Comparison of ENCODE assay signal across 18 cellular contexts in genomic region chr7:105647591-105647990, GRCh38.
A peak's percentile ranks its signal among the peaks of the same experiment; 100 is the strongest.
DNase-seq lines count a peak whose midpoint lies in the region; ATAC-seq lines count a peak whose summit lies in the region.
"Had no signal": no experiment of that assay in that cellular context is flagged by ENCODE, and none has a peak within 500 bp of the region (broad histone marks: within the 10 kb centered on the region; RNA-seq: fewer than 3 reads in every experiment).

No MANE protein-coding gene starts in this region.

- CTCF ChIA-PET in activated CD4-positive, alpha-beta memory T cell treated with anti-CD3 and anti-CD28 coated beads for 36 hours (lab: Charles Lee) = interaction anchor here (1.4 to 3.1 kb wide), 3 partner anchors 9 to 395 kb away, joined by 4 to 16 read pairs (median 6); no protein-coding TSS in a partner anchor

- no peaks in the 10 kb centered on the region for H3K9me3 Mint-ChIP-seq in activated CD4-positive, alpha-beta memory T cell treated with anti-CD3 and anti-CD28 coated beads for 36 hours

- DNase-seq in stimulated activated CD4-positive, alpha-beta T cell treated with anti-CD3 and anti-CD28 coated beads, Interleukin-1b, Interleukin-23, amount 100 ng/mL, for 48 hours = peak; percentile 15
- DNase-seq in stimulated activated CD4-positive, alpha-beta T cell treated with anti-CD3 and anti-CD28 coated beads, Interleukin-12 subunit alpha, Interleukin-12 subunit beta, amount 100 ng/mL, for 4 hours = no peak
- DNase-seq in NCI-H187 treated with DMSO at 0.1 percent for 48 hours (lab: John Stamatoyannopoulos, UW) (peak; percentile 59), SJCRH30 (peak; percentile 19 to 35), HPDE6-E6E7 (ENCODE audit: extremely low spot score) (no peak)
- DNase-seq in activated CD4-positive, alpha-beta memory T cell treated with anti-CD3 and anti-CD28 coated beads for 36 hours = no peak
- DNase-seq in stimulated activated naive CD8-positive, alpha-beta T cell treated with anti-CD3 and anti-CD28 coated beads, Interleukin-15, Interleukin-2, amounts not matched to agents 100 U/mL and 50 U/mL, for 24 hours = no peak
- DNase-seq: activated gamma-delta T cell; dermis blood vessel endothelial cell; H7; heart right ventricle; kidney; NCI-H1436 treated with DMSO at 0.1 percent for 48 hours; stimulated activated naive CD4-positive, alpha-beta T cell treated with Interleukin-2 at 50 U/mL for 16 hours had no signal

- ATAC-seq in HG03097 (IDR thresholded peaks at IDR 0.05; ENCODE audit: low FRiP score, unreplicated experiment) = no peak
- no peak for ATAC-seq in stimulated activated naive CD8-positive, alpha-beta T cell treated with anti-CD3 and anti-CD28 coated beads, Interleukin-15, Interleukin-2, amounts not matched to agents 100 U/mL and 50 U/mL, for 24 hours
- ATAC-seq: GM12878 had no signal

- H3K36me3 Mint-ChIP-seq in activated CD4-positive, alpha-beta memory T cell treated with anti-CD3 and anti-CD28 coated beads for 36 hours = peaks cover 7% of the 10 kb centered on the region

- no peak overlapping the region for H3K27ac ChIP-seq in SJCRH30
- H3K27ac ChIP-seq: esophagus muscularis mucosa, heart right ventricle, skin epidermis had no signal

- peaks cover 12% of the 10 kb centered on the region for H3K4me1 Mint-ChIP-seq in activated CD4-positive, alpha-beta memory T cell treated with anti-CD3 and anti-CD28 coated beads for 36 hours (ENCODE audit: low read depth)

- no peaks in the 10 kb centered on the region for H3K27me3 Mint-ChIP-seq in activated CD4-positive, alpha-beta memory T cell treated with anti-CD3 and anti-CD28 coated beads for 36 hours

- no peak overlapping the region for H3K27ac Mint-ChIP-seq in activated CD4-positive, alpha-beta memory T cell treated with anti-CD3 and anti-CD28 coated beads for 36 hours

- intact Hi-C loops in activated CD4-positive, alpha-beta memory T cell treated with anti-CD3 and anti-CD28 coated beads for 36 hours (cut with micrococcal nuclease) = no loop called here

- POLR2A ChIA-PET in activated CD4-positive, alpha-beta memory T cell treated with anti-CD3 and anti-CD28 coated beads for 36 hours (lab: Charles Lee) = interaction anchor here (0.6 kb wide), 1 partner anchor 77 kb away, joined by 4 read pairs; no protein-coding TSS in a partner anchor

- no peak overlapping the region for H3K4me3 Mint-ChIP-seq in activated CD4-positive, alpha-beta memory T cell treated with anti-CD3 and anti-CD28 coated beads for 36 hours

- peaks cover 4% of the 10 kb centered on the region; the same call in 1 of the 2 replicates for H3K4me1 ChIP-seq in SJCRH30

- H3K27me3 ChIP-seq in SJCRH30 = no peaks in the 10 kb centered on the region
- H3K27me3 ChIP-seq: esophagus muscularis mucosa, heart right ventricle had no signal

- H3K4me3 ChIP-seq in SJCRH30 = no peak overlapping the region
- H3K4me3 ChIP-seq: esophagus muscularis mucosa, GM12878, heart right ventricle, skin epidermis had no signal

- H3K9me3 ChIP-seq in SJCRH30 (replicated peaks) = no peaks in the 10 kb centered on the region
- H3K9me3 ChIP-seq: esophagus muscularis mucosa, heart right ventricle had no signal

- no peaks in the 10 kb centered on the region for H3K36me3 ChIP-seq in SJCRH30

Comparison
In these comparisons a context has a peak if more than half of its experiments do, and no peak if none do; other contexts are left out.
1. DNase-seq: peak in stimulated activated CD4-positive, alpha-beta T cell treated with anti-CD3 and anti-CD28 coated beads, Interleukin-1b, Interleukin-23, amount 100 ng/mL, for 48 hours (single experiment), NCI-H187 treated with DMSO at 0.1 percent for 48 hours (single experiment) and SJCRH30 (2 of 2); none in stimulated activated CD4-positive, alpha-beta T cell treated with anti-CD3 and anti-CD28 coated beads, Interleukin-12 subunit alpha, Interleukin-12 subunit beta, amount 100 ng/mL, for 4 hours (single experiment), activated CD4-positive, alpha-beta memory T cell treated with anti-CD3 and anti-CD28 coated beads for 36 hours (single experiment), HPDE6-E6E7 (single experiment) and stimulated activated naive CD8-positive, alpha-beta T cell treated with anti-CD3 and anti-CD28 coated beads, Interleukin-15, Interleukin-2, amounts not matched to agents 100 U/mL and 50 U/mL, for 24 hours (single experiment).